16 cellular contexts compared by ENCODE assay signal in genomic region chr7:1749351-1749863, GRCh38.
"Had no signal": no experiment of that assay in that cellular context is flagged by ENCODE, and none has a peak within 500 bp of the region (broad histone marks: within the 10 kb centered on the region; RNA-seq: fewer than 3 reads in every experiment).

No MANE protein-coding gene starts in this region.

- H3K4me1 Mint-ChIP-seq: nephron had no signal

- ATAC-seq: activated T-cell treated with anti-CD3 and anti-CD28 coated beads, Interleukin-2, amount 50 U/mL, for 4 hours; gastroesophageal sphincter; upper lobe of right lung; WTC11 had no signal

- H3K9me3 Mint-ChIP-seq: activated naive CD4-positive, alpha-beta T cell treated with anti-CD3 and anti-CD28 coated beads for 36 hours; activated T-cell treated with anti-CD3 and anti-CD28 coated beads, Interleukin-2, amount 50 U/mL, for 4 hours; nephron; stimulated activated naive CD8-positive, alpha-beta T cell treated with anti-CD3 and anti-CD28 coated beads, Interleukin-15, Interleukin-2, amounts not matched to agents 100 ng/mL and 50 ng/mL, for 24 hours; T-helper 1 cell treated with Interleukin-12 subunit alpha and Interleukin-12 subunit beta and Interleukin-4 antibody, amounts not matched to agents 30 μg/mL and 1 μg/mL, for 36 hours; WTC11 had no signal

- H3K27me3 Mint-ChIP-seq: stimulated activated naive CD8-positive, alpha-beta T cell treated with anti-CD3 and anti-CD28 coated beads, Interleukin-15, Interleukin-2, amounts not matched to agents 100 ng/mL and 50 ng/mL, for 24 hours had no signal

- H3K27ac ChIP-seq: epithelial cell of prostate, gastroesophageal sphincter, thyroid gland, upper lobe of right lung had no signal

- H3K27me3 ChIP-seq: thyroid gland had no signal

- H3K4me1 ChIP-seq: upper lobe of right lung had no signal

- H3K9me3 ChIP-seq: gastroesophageal sphincter, thyroid gland, upper lobe of right lung had no signal

- H3K36me3 Mint-ChIP-seq: WTC11 had no signal

- H3K36me3 ChIP-seq: gastroesophageal sphincter, thyroid gland, upper lobe of right lung had no signal

- DNase-seq: activated CD4-positive, alpha-beta T cell treated with anti-CD3 and anti-CD28 coated beads, Interleukin-2, amount 50 U/mL, for 48 hours; activated CD8-positive, alpha-beta memory T cell treated with anti-CD3 and anti-CD28 coated beads, Interleukin-2, amount 50 U/mL, for 48 hours; activated naive CD4-positive, alpha-beta T cell treated with anti-CD3 and anti-CD28 coated beads for 36 hours; activated T-cell treated with anti-CD3 and anti-CD28 coated beads, Interleukin-2, amount 50 U/mL, for 4 hours; mammary epithelial cell; midbrain; occipital lobe; T1000; upper lobe of right lung had no signal

- H3K4me3 ChIP-seq: gastroesophageal sphincter, thyroid gland, upper lobe of right lung had no signal

- H3K4me3 Mint-ChIP-seq: activated naive CD4-positive, alpha-beta T cell treated with anti-CD3 and anti-CD28 coated beads for 36 hours; activated T-cell treated with anti-CD3 and anti-CD28 coated beads, Interleukin-2, amount 50 U/mL, for 4 hours; nephron; stimulated activated naive CD8-positive, alpha-beta T cell treated with anti-CD3 and anti-CD28 coated beads, Interleukin-15, Interleukin-2, amounts not matched to agents 100 ng/mL and 50 ng/mL, for 24 hours; T-helper 1 cell treated with Interleukin-12 subunit alpha and Interleukin-12 subunit beta and Interleukin-4 antibody, amounts not matched to agents 30 μg/mL and 1 μg/mL, for 36 hours; WTC11 had no signal

- H3K27ac Mint-ChIP-seq: activated naive CD4-positive, alpha-beta T cell treated with anti-CD3 and anti-CD28 coated beads for 36 hours; nephron; stimulated activated naive CD8-positive, alpha-beta T cell treated with anti-CD3 and anti-CD28 coated beads, Interleukin-15, Interleukin-2, amounts not matched to agents 100 ng/mL and 50 ng/mL, for 24 hours; T-helper 1 cell treated with Interleukin-12 subunit alpha and Interleukin-12 subunit beta and Interleukin-4 antibody, amounts not matched to agents 30 μg/mL and 1 μg/mL, for 36 hours; WTC11 had no signal
